ENCODE assay signal across 2 cellular contexts in genomic region chr7:87416682-87417587, GRCh38.
A peak's percentile ranks its signal among the peaks of the same experiment; 100 is the strongest.
TF ChIP-seq lines count a peak whose summit lies in the region.

No MANE protein-coding gene starts in this region.

TF ChIP-seq in GM23338, 12 proteins besides CTCF, POLR2A, EP300 and RAD21 (continued from another document):
- TF ChIP-seq ZNF462 (CRISPR knock-in tag; IDR thresholded peaks at IDR 0.05) = no peak
- TF ChIP-seq ETS1 (IDR thresholded peaks at IDR 0.05) = no peak
- no peak for TF ChIP-seq EZH2phosphoT487 (IDR thresholded peaks at IDR 0.05; ENCODE audit: unreplicated experiment)
- no peak for TF ChIP-seq POLR2AphosphoS5 (IDR thresholded peaks at IDR 0.05; ENCODE audit: low read depth)
- TF ChIP-seq REST (IDR thresholded peaks at IDR 0.05; ENCODE audit: unreplicated experiment) = no peak
- no peak for TF ChIP-seq ZNF114 (CRISPR knock-in tag; IDR thresholded peaks at IDR 0.05)

TF ChIP-seq in SK-N-SH, 30 proteins besides CTCF, POLR2A, EP300 and RAD21 (continued from another document):
- TF ChIP-seq FOXJ3 (CRISPR knock-in tag; IDR thresholded peaks at IDR 0.05) (no peak), TAF1 (IDR thresholded peaks at IDR 0.05; ENCODE audit: borderline replicate concordance, low read depth, low read length) (no peak), SMC3 (IDR thresholded peaks at IDR 0.05; ENCODE audit: low read depth, low read length) (peak; percentile 98), POLR2AphosphoS5 (IDR thresholded peaks at IDR 0.05; ENCODE audit: low read depth, low read length) (no peak)
